ENCODE assay signal across 30 cellular contexts in the genomic region with DNA sequence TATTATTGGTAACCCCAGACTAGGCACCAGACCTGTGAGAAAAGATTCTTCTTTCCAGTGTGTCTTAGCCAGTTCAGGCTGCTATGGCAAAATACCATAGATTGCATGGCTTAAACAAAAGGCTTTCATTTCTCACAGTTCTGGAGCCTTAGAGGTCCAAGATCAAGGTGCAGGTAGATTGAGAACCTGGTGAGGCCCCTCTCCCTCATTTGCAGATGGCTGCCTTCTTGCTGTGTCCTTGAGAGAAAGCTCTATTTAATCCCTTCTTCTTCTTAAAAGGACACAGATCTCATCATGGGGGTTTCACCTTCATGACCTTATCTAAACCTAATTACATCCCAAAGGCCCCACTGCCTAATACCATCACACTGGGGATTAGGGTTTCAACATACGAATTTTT. TPM values are rescaled to one million over a fixed set of nuclear protein-coding genes. Genes with fewer than 3 reads are reported as not detected.
"Had no signal": no experiment of that assay in that cellular context is flagged by ENCODE, and none has a peak within 500 bp of the region (broad histone marks: within the 10 kb centered on the region; RNA-seq: fewer than 3 reads in every experiment).

No MANE protein-coding gene starts in this region.

- H3K27ac ChIP-seq: neutrophil, ovary, parathyroid adenoma, psoas muscle, right lobe of liver, skin epidermis, spleen, suprapubic skin, testis, tibial artery, transverse colon, upper lobe of right lung, uterus had no signal

- H3K27me3 ChIP-seq: ovary, right lobe of liver, testis, tibial artery, uterus had no signal

- H3K4me3 ChIP-seq: ovary, psoas muscle, right lobe of liver, skin epidermis, smooth muscle cell, spleen, suprapubic skin, testis, tibial artery, transverse colon, upper lobe of right lung, uterus had no signal

- DNase-seq: naive thymus-derived CD8-positive, alpha-beta T cell; nephron progenitor cell; nucleus accumbens; ovary; posterior cingulate gyrus; psoas muscle; right cardiac atrium; right lobe of liver; spleen; stimulated activated CD4-positive, alpha-beta T cell treated with anti-CD3 and anti-CD28 coated beads, Interleukin-12 subunit alpha, Interleukin-12 subunit beta, amount 100 ng/mL, for 4 hours; stimulated activated CD4-positive, alpha-beta T cell treated with anti-CD3 and anti-CD28 coated beads, Interleukin-1b, Interleukin-23, amount 100 ng/mL, for 48 hours; stimulated activated CD4-positive, alpha-beta T cell treated with anti-CD3 and anti-CD28 coated beads, Interleukin-4, amount 100 ng/mL, for 1 hour; stimulated activated CD4-positive, alpha-beta T cell treated with anti-CD3 and anti-CD28 coated beads, Interleukin-4, amount 100 ng/mL, for 4 hours; stimulated activated CD8-positive, alpha-beta memory T cell treated with anti-CD3 and anti-CD28 coated beads, Interleukin-4, amount 100 ng/mL, for 48 hours; stimulated activated naive CD4-positive, alpha-beta T cell; stimulated activated naive CD8-positive, alpha-beta T cell treated with anti-CD3 and anti-CD28 coated beads, Interleukin-15, amount 100 ng/mL, for 72 hours; stimulated activated naive CD8-positive, alpha-beta T cell treated with anti-CD3 and anti-CD28 coated beads, Interleukin-15, Interleukin-2, amounts not matched to agents 100 U/mL and 50 U/mL, for 24 hours; substantia nigra; testis; tibial artery; transverse colon; upper lobe of right lung; uterus had no signal

- H3K9me3 ChIP-seq: neutrophil, ovary, psoas muscle, right lobe of liver, spleen, suprapubic skin, testis, tibial artery, transverse colon, upper lobe of right lung, uterus had no signal

- H3K4me1 ChIP-seq: parathyroid adenoma had no signal

- ATAC-seq: naive thymus-derived CD8-positive, alpha-beta T cell; natural killer cell treated with Interleukin-12 subunit alpha and Interleukin-12 subunit beta and Interleukin-15 and Interleukin-18, amount 100 ng/mL, for 72 hours; psoas muscle; right cardiac atrium; right lobe of liver; stimulated activated memory B cell treated with anti-CD40 and anti-IgM and Interleukin-4, amounts not matched to agents 10 μg/mL and 1 μg/mL and 100 μg/mL, for 72 hours; stimulated activated naive CD8-positive, alpha-beta T cell treated with anti-CD3 and anti-CD28 coated beads, Interleukin-15, amount 100 ng/mL, for 72 hours; stimulated activated naive CD8-positive, alpha-beta T cell treated with anti-CD3 and anti-CD28 coated beads, Interleukin-15, Interleukin-2, amounts not matched to agents 100 U/mL and 50 U/mL, for 24 hours; upper lobe of right lung had no signal

- H3K36me3 ChIP-seq: neutrophil, ovary, right lobe of liver, spleen, suprapubic skin, tibial artery, transverse colon, upper lobe of right lung, uterus had no signal

RNA-seq across cellular contexts. Expression of a gene that starts 3.5 kb away (rescaled TPM):
- total RNA-seq: naive thymus-derived CD8-positive, alpha-beta T cell; natural killer cell treated with Interleukin-12 subunit alpha and Interleukin-12 subunit beta and Interleukin-15 and Interleukin-18, amount 100 ng/mL, for 72 hours had no signal
